In the genomic region with DNA sequence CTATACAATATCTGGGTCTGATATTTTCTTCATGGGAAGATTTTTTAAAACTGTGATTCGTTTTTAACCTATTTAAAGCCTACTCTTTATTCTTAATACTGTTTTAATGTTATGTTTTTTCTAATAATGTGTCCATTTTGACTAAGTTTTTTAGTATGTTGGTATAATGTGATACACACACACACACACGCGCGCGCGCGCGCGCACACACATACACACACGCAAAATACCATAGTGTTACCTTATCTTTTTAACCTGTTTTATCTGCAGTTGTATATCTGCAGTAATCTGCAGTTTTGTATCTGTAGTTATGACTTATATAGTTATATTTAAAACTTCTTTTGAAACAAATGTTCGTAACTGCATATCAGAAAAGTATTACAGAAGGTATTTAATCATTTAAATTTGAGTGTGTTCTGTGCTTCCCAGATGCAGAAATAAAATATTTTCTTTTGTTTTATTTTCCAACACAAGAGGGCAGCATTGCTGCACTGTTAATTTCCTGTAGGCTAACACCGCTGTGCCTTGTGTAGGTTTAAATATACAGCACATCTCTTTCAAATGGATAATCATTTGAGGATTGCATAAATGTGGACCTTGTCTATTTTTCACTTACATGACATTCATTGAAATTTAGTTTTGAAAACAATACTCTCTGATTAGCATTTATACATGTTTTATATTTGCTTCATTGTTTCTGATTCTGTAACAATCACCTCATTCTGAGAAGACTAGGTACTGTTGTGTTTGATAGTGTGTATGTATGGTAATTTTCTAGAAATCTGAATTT, we compare ENCODE assay signal across 8 cellular contexts.
A peak's percentile ranks its signal among the peaks of the same experiment; 100 is the strongest.
DNase-seq lines count a peak whose midpoint lies in the region; ATAC-seq and TF ChIP-seq lines count a peak whose summit lies in the region.

No MANE protein-coding gene starts in this region.

- no peak overlapping the region for H3K27ac Mint-ChIP-seq in activated naive CD8-positive, alpha-beta T cell treated with anti-CD3 and anti-CD28 coated beads, Interleukin-2, amount 10 ng/mL, durations not matched to agents 7 days and 5 days

- H3K4me3 Mint-ChIP-seq in activated naive CD8-positive, alpha-beta T cell treated with anti-CD3 and anti-CD28 coated beads, Interleukin-2, amount 10 ng/mL, durations not matched to agents 7 days and 5 days, result no peak overlapping the region

- H3K27me3 Mint-ChIP-seq in activated naive CD8-positive, alpha-beta T cell treated with anti-CD3 and anti-CD28 coated beads, Interleukin-2, amount 10 ng/mL, durations not matched to agents 7 days and 5 days, result no peaks in the 10 kb centered on the region

- WGBS in smooth muscle cell (ENCODE audit: low lambda C conversion rate), result 63% methylated on average over 12 of the region's 12 CpGs

- no peaks in the 10 kb centered on the region for H3K9me3 ChIP-seq in left ventricle myocardium inferior (replicated peaks)
- no peaks in the 10 kb centered on the region for H3K9me3 ChIP-seq in smooth muscle cell (replicated peaks; ENCODE audit: low read depth)
- H3K9me3 ChIP-seq in MG63, result no peaks in the 10 kb centered on the region

- H3K4me3 ChIP-seq in left ventricle myocardium inferior (no peak overlapping the region), smooth muscle cell (no peak overlapping the region), MG63 (no peak overlapping the region)

- no peaks in the 10 kb centered on the region for H3K36me3 Mint-ChIP-seq in activated naive CD8-positive, alpha-beta T cell treated with anti-CD3 and anti-CD28 coated beads, Interleukin-2, amount 10 ng/mL, durations not matched to agents 7 days and 5 days

- no peaks in the 10 kb centered on the region for H3K79me2 ChIP-seq in smooth muscle cell (ENCODE audit: low read depth)

- no peak overlapping the region for H2AFZ ChIP-seq in smooth muscle cell (ENCODE audit: low read depth)

- ATAC-seq in HG02938 (IDR thresholded peaks at IDR 0.05; ENCODE audit: unreplicated experiment), result peak; percentile 75
- ATAC-seq in activated naive CD8-positive, alpha-beta T cell treated with anti-CD3 and anti-CD28 coated beads, Interleukin-2, amount 10 ng/mL, durations not matched to agents 7 days and 5 days (ENCODE audit: low read depth), result peak; percentile 67

- H3K4me2 ChIP-seq in smooth muscle cell, result no peak overlapping the region

- H3K27me3 ChIP-seq in left ventricle myocardium inferior (ENCODE audit: low read depth) (no peaks in the 10 kb centered on the region), smooth muscle cell (ENCODE audit: low read depth) (no peaks in the 10 kb centered on the region), MG63 (no peaks in the 10 kb centered on the region)

- no peaks in the 10 kb centered on the region for H3F3A ChIP-seq in smooth muscle cell (ENCODE audit: low read depth)

- H4K20me1 ChIP-seq in smooth muscle cell (ENCODE audit: low read depth), result no peaks in the 10 kb centered on the region

- H3K27ac ChIP-seq in left ventricle myocardium inferior (replicated peaks) (no peak overlapping the region), smooth muscle cell (ENCODE audit: low read depth) (no peak overlapping the region)

- POLR2A ChIA-PET in activated naive CD8-positive, alpha-beta T cell treated with anti-CD3 and anti-CD28 coated beads, Interleukin-2, amount 10 ng/mL, durations not matched to agents 7 days and 5 days (lab: Charles Lee), result no interaction called here

- peak; percentile 45 for DNase-seq in AG20443 (ENCODE audit: low spot score)
- DNase-seq in GM10266 (ENCODE audit: extremely low spot score), result peak; percentile 18
- peak; percentile 32 for DNase-seq in NCI-H226
- no peak for DNase-seq in activated naive CD8-positive, alpha-beta T cell treated with anti-CD3 and anti-CD28 coated beads, Interleukin-2, amount 10 ng/mL, durations not matched to agents 7 days and 5 days
- DNase-seq in left ventricle myocardium inferior, result no peak
- DNase-seq in smooth muscle cell (lab: John Stamatoyannopoulos, UW; ENCODE audit: unreplicated experiment), result no peak
- no peak for DNase-seq in MG63

- peaks cover 2% of the 10 kb centered on the region for H3K4me1 Mint-ChIP-seq in activated naive CD8-positive, alpha-beta T cell treated with anti-CD3 and anti-CD28 coated beads, Interleukin-2, amount 10 ng/mL, durations not matched to agents 7 days and 5 days

- H3K9ac ChIP-seq in smooth muscle cell (ENCODE audit: low read depth), result no peak overlapping the region

- peak; percentile 55 for TF ChIP-seq CTCF in GM10266 (IDR thresholded peaks at IDR 0.05; ENCODE audit: control insufficient read depth, insufficient read depth, low read depth, missing control alignments)
- TF ChIP-seq CTCF in left ventricle myocardium inferior (IDR thresholded peaks at IDR 0.05; ENCODE audit: borderline replicate concordance), result peak; percentile 78
- TF ChIP-seq CTCF in smooth muscle cell (IDR thresholded peaks at IDR 0.05; ENCODE audit: borderline replicate concordance, insufficient read depth, poor library complexity, severe bottlenecking), result peak; percentile 83

- intact Hi-C loops in left ventricle myocardium inferior (cut with micrococcal nuclease), result loop anchor here (2.0 to 5.0 kb wide), 2 partner anchors 284 to 489 kb away; no protein-coding TSS in a partner anchor

- H3K9me3 Mint-ChIP-seq in activated naive CD8-positive, alpha-beta T cell treated with anti-CD3 and anti-CD28 coated beads, Interleukin-2, amount 10 ng/mL, durations not matched to agents 7 days and 5 days, result no peaks in the 10 kb centered on the region

- H3K4me1 ChIP-seq in left ventricle myocardium inferior (no peaks in the 10 kb centered on the region), smooth muscle cell (ENCODE audit: low read depth) (no peaks in the 10 kb centered on the region)

- H3K36me3 ChIP-seq in left ventricle myocardium inferior (no peaks in the 10 kb centered on the region), smooth muscle cell (ENCODE audit: low read depth) (no peaks in the 10 kb centered on the region), MG63 (no peaks in the 10 kb centered on the region)

Comparison
In these comparisons a context has a peak if more than half of its experiments do, and no peak if none do; other contexts are left out.
1. DNase-seq: peak in AG20443 (single experiment), GM10266 (single experiment) and NCI-H226 (single experiment); none in activated naive CD8-positive, alpha-beta T cell treated with anti-CD3 and anti-CD28 coated beads, Interleukin-2, amount 10 ng/mL, durations not matched to agents 7 days and 5 days (single experiment), left ventricle myocardium inferior (single experiment), smooth muscle cell (single experiment) and MG63 (single experiment).
2. Peak in every context shown above with its lines, with median percentiles within 50 percentile points of each other: CTCF ChIP-seq.